In the genomic region with DNA sequence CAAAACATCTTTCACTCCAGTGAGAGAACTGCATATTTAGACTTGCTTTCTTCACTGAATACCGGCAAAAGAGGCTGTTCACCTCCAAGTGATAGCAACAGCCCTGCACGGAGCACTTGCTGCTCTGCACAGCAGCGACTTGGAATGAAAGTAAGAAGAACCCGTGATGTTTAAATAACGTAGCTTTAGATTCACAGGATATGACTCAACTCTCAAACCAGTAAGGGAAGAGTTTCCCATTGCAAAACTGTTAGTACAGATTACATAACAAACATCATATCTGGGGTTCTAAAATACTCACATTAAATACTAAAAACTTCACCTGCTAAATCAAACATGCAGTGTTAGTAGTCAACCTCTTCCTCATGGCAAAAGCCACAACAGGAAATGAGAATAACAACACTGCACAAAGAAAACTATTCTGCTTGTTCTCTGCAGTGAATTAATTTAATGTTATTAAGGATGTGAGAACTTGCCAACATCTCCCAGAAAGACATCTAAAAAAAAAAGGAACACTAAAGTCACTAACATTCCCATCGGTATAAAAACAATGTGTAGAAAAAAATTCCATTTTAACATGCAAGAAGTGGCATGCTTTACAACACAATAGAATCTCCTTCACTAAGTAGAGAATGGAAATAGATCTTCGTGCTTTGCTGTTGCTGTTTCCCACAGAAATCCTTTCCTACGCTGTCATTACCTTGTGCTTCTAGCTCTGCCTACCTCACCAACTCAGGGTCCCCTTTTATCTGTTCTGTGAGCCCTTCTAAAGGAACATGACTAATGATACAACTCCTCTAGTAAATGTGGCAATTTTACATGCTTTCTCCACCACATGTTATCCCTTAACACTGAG, we compare ENCODE assay signal across 8 cellular contexts.
DNase-seq lines count a peak whose midpoint lies in the region; ATAC-seq and TF ChIP-seq lines count a peak whose summit lies in the region.

No MANE protein-coding gene starts in this region.

- H3K4me1 ChIP-seq in tibial nerve = peaks cover 0 to 8% (median 0%) of the 10 kb centered on the region in 4 donors

- peak overlapping the region; percentile 83 for H3K27ac Mint-ChIP-seq in chondrocyte (ENCODE audit: unreplicated experiment)

- H3K4me3 ChIP-seq in lower leg skin (ENCODE audit: low read depth, poor library complexity, severe bottlenecking) (no peak overlapping the region), tibial nerve (peak overlapping the region; percentile 9 to 43 (median 24))

- H3K27ac ChIP-seq in tibial nerve = peak overlapping the region in 3 of 4 donors; percentile 11 to 66 (median 60)

- TF ChIP-seq CTCF in chondrocyte (IDR thresholded peaks at IDR 0.05) (no peak), lower leg skin (IDR thresholded peaks at IDR 0.05) (no peak), tibial nerve (IDR thresholded peaks at IDR 0.05) (no peak)

- peak; percentile 77 for TF ChIP-seq POLR2A in GM19193 (IDR thresholded peaks at IDR 0.05; ENCODE audit: extremely low read depth, insufficient read depth, insufficient read length)
- peak in 1 of 2 donors; percentile 11 for TF ChIP-seq POLR2A in lower leg skin (IDR thresholded peaks at IDR 0.05)
- peak; percentile 36 to 53 for TF ChIP-seq POLR2A in tibial nerve (IDR thresholded peaks at IDR 0.05)

- H3K9me3 Mint-ChIP-seq in chondrocyte (ENCODE audit: low read depth) = no peaks in the 10 kb centered on the region

- H3K36me3 Mint-ChIP-seq in chondrocyte (ENCODE audit: low read depth) = no peaks in the 10 kb centered on the region

- no peaks in the 10 kb centered on the region for H3K36me3 ChIP-seq in tibial nerve

- peak overlapping the region; percentile 54 for H3K4me3 Mint-ChIP-seq in chondrocyte (ENCODE audit: unreplicated experiment)

- DNase-seq in COLO668 (lab: John Stamatoyannopoulos, UW; ENCODE audit: unreplicated experiment) (peak; percentile 10), RPMI8226 (peak; percentile 89), chondrocyte (ENCODE audit: low spot score) (no peak), lower leg skin (ENCODE audit: low spot score in 2 of 2) (peak; percentile 39 to 90), tibial nerve (ENCODE audit: low spot score in 2 of 2) (peak; percentile 26 to 49), NCI-H510A (lab: John Stamatoyannopoulos, UW) (no peak)

- peak; percentile 29 to 90 for TF ChIP-seq EP300 in tibial nerve (IDR thresholded peaks at IDR 0.05)

- 20 to 35% methylated on average over 8 of the region's 8 CpGs for WGBS in lower leg skin, 2 donors
- 12% methylated on average over 8 of the region's 8 CpGs for WGBS in tibial nerve, 2 donors

- intact Hi-C loops in lower leg skin (cut with DNase I; ENCODE audit: low total_unique reads) = no loop called here

- peak; percentile 90 for ATAC-seq in HG03159 (IDR thresholded peaks at IDR 0.05; ENCODE audit: unreplicated experiment)

- H3K27me3 ChIP-seq in tibial nerve = no peaks in the 10 kb centered on the region

- no peaks in the 10 kb centered on the region for H3K9me3 ChIP-seq in tibial nerve

- peaks cover 21% of the 10 kb centered on the region for H3K4me1 Mint-ChIP-seq in chondrocyte (ENCODE audit: low read depth)

- no peaks in the 10 kb centered on the region for H3K27me3 Mint-ChIP-seq in chondrocyte (ENCODE audit: low read depth)

Comparison
In these comparisons a context has a peak if more than half of its experiments do, and no peak if none do; other contexts are left out.
1. DNase-seq: peak in COLO668 (single experiment), RPMI8226 (single experiment), lower leg skin (2 of 2) and tibial nerve (2 of 2); none in chondrocyte (single experiment) and NCI-H510A (single experiment).